ENCODE assay signal across 18 cellular contexts in genomic region chr1:1135339-1136111, GRCh38. TPM values are rescaled to one million over a fixed set of nuclear protein-coding genes. Genes with fewer than 3 reads are reported as not detected.
DNase-seq lines count a peak whose midpoint lies in the region; ATAC-seq lines count a peak whose summit lies in the region.
"Had no signal": no experiment of that assay in that cellular context is flagged by ENCODE, and none has a peak within 500 bp of the region (broad histone marks: within the 10 kb centered on the region; RNA-seq: fewer than 3 reads in every experiment).

No MANE protein-coding gene starts in this region.

- no peaks in the 10 kb centered on the region for H3K4me1 ChIP-seq in neuronal stem cell (ENCODE audit: control insufficient read depth in 2 of 2, insufficient read depth in 1 of 2, low read depth in 1 of 2, low read length in 2 of 2)

- no peak overlapping the region for H3K4me3 ChIP-seq in neuronal stem cell (ENCODE audit: low read length in 2 of 2)
- H3K4me3 ChIP-seq: skin epidermis had no signal

- H3K9me3 Mint-ChIP-seq in effector memory CD8-positive, alpha-beta T cell, result no peaks in the 10 kb centered on the region
- H3K9me3 Mint-ChIP-seq: activated CD4-positive, alpha-beta T cell treated with anti-CD3 and anti-CD28 coated beads, Interleukin-2, amount 10 ng/mL, durations not matched to agents 24 days and 14 days; dendritic cell treated with granulocyte-macrophage colony-stimulating factor and Interleukin-4, amounts not matched to agents 40 ng/mL and 50 ng/mL, for 4 days; T-helper 2 cell treated with Interferon-gamma antibody and Interleukin-4, amounts not matched to agents 5 μg/mL and 100 μg/mL, for 36 hours had no signal

- no peaks in the 10 kb centered on the region for H3K9me3 ChIP-seq in neuronal stem cell (replicated peaks in 1 of 2; ENCODE audit: control insufficient read depth in 2 of 2, insufficient read depth in 1 of 2, low read depth in 1 of 2, low read length in 2 of 2)

- H4K8ac ChIP-seq in neuronal stem cell (ENCODE audit: low read depth, low read length), result no peak overlapping the region

- peaks cover 0 to 12% of the 10 kb centered on the region in 2 donors for H3K4me1 Mint-ChIP-seq in effector memory CD8-positive, alpha-beta T cell (ENCODE audit: low read depth in 2 of 2)

- H3K27ac Mint-ChIP-seq in effector memory CD8-positive, alpha-beta T cell, result peak overlapping the region in 1 of 2 donors; percentile 76
- H3K27ac Mint-ChIP-seq: dendritic cell treated with granulocyte-macrophage colony-stimulating factor and Interleukin-4, amounts not matched to agents 40 ng/mL and 50 ng/mL, for 4 days had no signal

- no peak overlapping the region for H2BK12ac ChIP-seq in neuronal stem cell (ENCODE audit: low read length)

- H2BK15ac ChIP-seq in neuronal stem cell (ENCODE audit: low read length), result peak overlapping the region; percentile 100

- H3K36me3 Mint-ChIP-seq in effector memory CD8-positive, alpha-beta T cell (ENCODE audit: insufficient read depth), result no peaks in the 10 kb centered on the region

- peak overlapping the region; percentile 42 for H3K18ac ChIP-seq in neuronal stem cell (ENCODE audit: low read length)

- no peak overlapping the region for H3K4me2 ChIP-seq in neuronal stem cell (ENCODE audit: insufficient read depth, low read length, poor library complexity, severe bottlenecking)

- H3K36me3 ChIP-seq in neuronal stem cell (replicated peaks in 1 of 2; ENCODE audit: control insufficient read depth in 2 of 2, insufficient read depth in 2 of 2, low read length in 2 of 2), result no peaks in the 10 kb centered on the region

- H3K27ac ChIP-seq in neuronal stem cell (replicated peaks; ENCODE audit: low read length), result no peak overlapping the region

- H3K9ac ChIP-seq in neuronal stem cell (ENCODE audit: low read depth, low read length, poor library complexity), result no peak overlapping the region

- peak; percentile 42 for DNase-seq in NCI-H748 (lab: John Stamatoyannopoulos, UW; ENCODE audit: unreplicated experiment)
- no peak for DNase-seq in NCI-H748 treated with DMSO at 0.1 percent for 48 hours (lab: John Stamatoyannopoulos, UW)
- DNase-seq in M059J (ENCODE audit: low read depth), result peak; percentile 36
- DNase-seq in effector memory CD8-positive, alpha-beta T cell, result no peak
- DNase-seq in neuronal stem cell (ENCODE audit: low spot score), result no peak
- DNase-seq in stimulated activated CD4-positive, alpha-beta T cell treated with anti-CD3 and anti-CD28 coated beads, Interleukin-12 subunit alpha, Interleukin-12 subunit beta, amount 100 ng/mL, for 4 hours, result no peak
- no peak for DNase-seq in HPDE6-E6E7 (ENCODE audit: extremely low spot score)
- DNase-seq: ACHN; activated CD4-positive, alpha-beta T cell treated with anti-CD3 and anti-CD28 coated beads, Interleukin-2, amount 10 ng/mL, durations not matched to agents 24 days and 14 days; SHP77; stimulated activated naive CD8-positive, alpha-beta T cell treated with anti-CD3 and anti-CD28 coated beads, Interleukin-15, Interleukin-2, amounts not matched to agents 100 U/mL and 50 U/mL, for 24 hours had no signal

- H2BK5ac ChIP-seq in neuronal stem cell (ENCODE audit: low read length), result peak overlapping the region; percentile 9

- H3K23ac ChIP-seq in neuronal stem cell (ENCODE audit: low read depth, low read length, poor library complexity), result no peak overlapping the region

- H4K91ac ChIP-seq in neuronal stem cell (ENCODE audit: low read depth, low read length, poor library complexity), result peak overlapping the region; percentile 58

- no peak for ATAC-seq in effector memory CD8-positive, alpha-beta T cell (replicated peaks)
- ATAC-seq in HG02852 (IDR thresholded peaks at IDR 0.05; ENCODE audit: unreplicated experiment), result no peak
- ATAC-seq: stimulated activated naive CD8-positive, alpha-beta T cell treated with anti-CD3 and anti-CD28 coated beads, Interleukin-15, Interleukin-2, amounts not matched to agents 100 U/mL and 50 U/mL, for 24 hours had no signal

- H3K4ac ChIP-seq in neuronal stem cell (ENCODE audit: low read length), result no peak overlapping the region

- H3K27me3 ChIP-seq in neuronal stem cell (ENCODE audit: control insufficient read depth in 3 of 3, insufficient read depth in 3 of 3, low read depth in 1 of 3, low read length in 3 of 3), result peaks cover 0 to 22% (median 20%) of the 10 kb centered on the region in 3 experiments

- H2AFZ ChIP-seq in neuronal stem cell (ENCODE audit: low read length), result no peak overlapping the region

- H3K14ac ChIP-seq in neuronal stem cell (ENCODE audit: low read length), result peak overlapping the region; percentile 14

- peaks cover 2% of the 10 kb centered on the region for H3K79me1 ChIP-seq in neuronal stem cell (ENCODE audit: low read depth, low read length)

- WGBS in neuronal stem cell (ENCODE audit: extremely low coverage in 2 of 2, insufficient read length in 2 of 2, insufficient replicate concordance in 1 of 2), 2 donors, result no CpG with 5 or more reads among the region's 20 CpGs

- peak overlapping the region; percentile 98 for H2AK5ac ChIP-seq in neuronal stem cell (ENCODE audit: low read depth, low read length)

- peak overlapping the region; percentile 61 to 62 for H3K4me3 Mint-ChIP-seq in effector memory CD8-positive, alpha-beta T cell
- H3K4me3 Mint-ChIP-seq: dendritic cell treated with granulocyte-macrophage colony-stimulating factor and Interleukin-4, amounts not matched to agents 40 ng/mL and 50 ng/mL, for 4 days; T-helper 2 cell treated with Interferon-gamma antibody and Interleukin-4, amounts not matched to agents 5 μg/mL and 100 μg/mL, for 36 hours had no signal

- H2BK120ac ChIP-seq in neuronal stem cell (ENCODE audit: low read depth, low read length), result no peak overlapping the region

- no peaks in the 10 kb centered on the region for H3K27me3 Mint-ChIP-seq in effector memory CD8-positive, alpha-beta T cell

RNA-seq across cellular contexts. Expression of gene C1orf159, which starts 19.6 kb away (rescaled TPM):
- 17.4 and 17.5 TPM in 2 replicates for total RNA-seq in M059J (2014; rRNA removed; shearing (Covaris generic))
- polyA plus RNA-seq in neuronal stem cell (2013, experiment 1 of 2), result 12.3 TPM
- polyA plus RNA-seq in neuronal stem cell (2013, experiment 2 of 2), result 11.7 TPM

RNA-seq across cellular contexts. Expression of gene TTLL10, which starts 38.2 kb away (rescaled TPM):
- total RNA-seq in M059J (2014; rRNA removed; shearing (Covaris generic)), result not detected in 2 replicates
- polyA plus RNA-seq in neuronal stem cell (2013, experiment 1 of 2), result 1.3 TPM
- polyA plus RNA-seq in neuronal stem cell (2013, experiment 2 of 2), result 1.3 TPM
- total RNA-seq: activated CD4-positive, alpha-beta T cell treated with anti-CD3 and anti-CD28 coated beads, Interleukin-2, amount 10 ng/mL, durations not matched to agents 24 days and 14 days; LHCN-M2; lower leg skin; osteoblast had no signal

Comparison
In these comparisons a context has a peak if more than half of its experiments do, and no peak if none do; other contexts are left out.
1. DNase-seq: peak in NCI-H748 (single experiment) and M059J (single experiment); none in NCI-H748 treated with DMSO at 0.1 percent for 48 hours (single experiment), effector memory CD8-positive, alpha-beta T cell (0 of 3), neuronal stem cell (single experiment), stimulated activated CD4-positive, alpha-beta T cell treated with anti-CD3 and anti-CD28 coated beads, Interleukin-12 subunit alpha, Interleukin-12 subunit beta, amount 100 ng/mL, for 4 hours (single experiment) and HPDE6-E6E7 (single experiment).